6 cellular contexts compared by ENCODE assay signal in the genomic region with DNA sequence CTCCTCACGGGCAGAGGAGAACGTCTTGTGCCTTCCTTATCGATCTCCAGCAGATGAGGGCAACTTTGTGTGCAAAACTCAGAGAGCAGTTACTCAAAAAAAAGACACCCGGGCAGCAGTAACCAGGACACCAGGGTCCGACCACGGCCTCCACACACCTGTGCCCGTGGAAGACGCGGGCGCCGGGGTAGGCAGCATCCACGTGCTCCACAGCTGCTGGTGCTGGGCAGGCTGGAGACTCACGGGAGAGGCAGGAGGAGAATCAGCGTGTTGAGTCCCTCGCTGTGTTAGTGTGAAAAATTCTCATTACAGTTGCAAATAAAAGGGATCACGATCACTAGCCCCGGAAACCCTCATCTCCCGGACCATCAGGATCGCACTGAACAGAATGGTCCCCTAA. TPM values are rescaled to one million over a fixed set of nuclear protein-coding genes. Genes with fewer than 3 reads are reported as not detected.
A peak's percentile ranks its signal among the peaks of the same experiment; 100 is the strongest.
DNase-seq lines count a peak whose midpoint lies in the region; ATAC-seq and TF ChIP-seq lines count a peak whose summit lies in the region.
"Not testable (repeated sequence)": the region's sequence is repeated elsewhere in the genome, so short reads cannot be mapped to it uniquely, and the experiment has no call there.

No MANE protein-coding gene starts in this region.

- H3K27ac ChIP-seq in left ventricle myocardium inferior (replicated peaks); sigmoid colon: not testable (repeated sequence)

- H3K4me1 ChIP-seq in left ventricle myocardium inferior, sigmoid colon: not testable (repeated sequence)

- H3K27me3 Mint-ChIP-seq in activated CD4-positive, alpha-beta T cell treated with anti-CD3 and anti-CD28 coated beads, Interleukin-2, amount 10 ng/mL, durations not matched to agents 24 days and 14 days; activated naive CD8-positive, alpha-beta T cell treated with anti-CD3 and anti-CD28 coated beads, Interleukin-2, amount 10 ng/mL, durations not matched to agents 7 days and 5 days: not testable (repeated sequence)

- not testable (repeated sequence) for H3K36me3 Mint-ChIP-seq in activated CD4-positive, alpha-beta T cell treated with anti-CD3 and anti-CD28 coated beads, Interleukin-2, amount 10 ng/mL, durations not matched to agents 24 days and 14 days (ENCODE audit: low read depth); activated naive CD8-positive, alpha-beta T cell treated with anti-CD3 and anti-CD28 coated beads, Interleukin-2, amount 10 ng/mL, durations not matched to agents 7 days and 5 days

- not testable (repeated sequence) for H3K4me1 Mint-ChIP-seq in activated CD4-positive, alpha-beta T cell treated with anti-CD3 and anti-CD28 coated beads, Interleukin-2, amount 10 ng/mL, durations not matched to agents 24 days and 14 days; activated naive CD8-positive, alpha-beta T cell treated with anti-CD3 and anti-CD28 coated beads, Interleukin-2, amount 10 ng/mL, durations not matched to agents 7 days and 5 days

- TF ChIP-seq CTCF in left ventricle myocardium inferior (IDR thresholded peaks at IDR 0.05; ENCODE audit: borderline replicate concordance); sigmoid colon (IDR thresholded peaks at IDR 0.05): not testable (repeated sequence)

- H3K9me3 Mint-ChIP-seq in activated CD4-positive, alpha-beta T cell treated with anti-CD3 and anti-CD28 coated beads, Interleukin-2, amount 10 ng/mL, durations not matched to agents 24 days and 14 days; activated naive CD8-positive, alpha-beta T cell treated with anti-CD3 and anti-CD28 coated beads, Interleukin-2, amount 10 ng/mL, durations not matched to agents 7 days and 5 days: not testable (repeated sequence)

- WGBS in sigmoid colon, 2 donors, result 94 to 96% methylated on average over 15 of the region's 19 CpGs

- ATAC-seq in activated naive CD8-positive, alpha-beta T cell treated with anti-CD3 and anti-CD28 coated beads, Interleukin-2, amount 10 ng/mL, durations not matched to agents 7 days and 5 days (ENCODE audit: low read depth), result not testable (repeated sequence)

- POLR2A ChIA-PET in activated naive CD8-positive, alpha-beta T cell treated with anti-CD3 and anti-CD28 coated beads, Interleukin-2, amount 10 ng/mL, durations not matched to agents 7 days and 5 days (lab: Charles Lee), result not testable (repeated sequence)

- not testable (repeated sequence) for H3K27ac Mint-ChIP-seq in activated CD4-positive, alpha-beta T cell treated with anti-CD3 and anti-CD28 coated beads, Interleukin-2, amount 10 ng/mL, durations not matched to agents 24 days and 14 days; activated naive CD8-positive, alpha-beta T cell treated with anti-CD3 and anti-CD28 coated beads, Interleukin-2, amount 10 ng/mL, durations not matched to agents 7 days and 5 days

- DNase-seq in activated CD4-positive, alpha-beta T cell treated with anti-CD3 and anti-CD28 coated beads, Interleukin-2, amount 10 ng/mL, durations not matched to agents 24 days and 14 days, result peak; percentile 43
- DNase-seq in activated CD8-positive, alpha-beta memory T cell treated with anti-CD3 and anti-CD28 coated beads, Interleukin-2, amount 50 U/mL, for 48 hours, result peak; percentile 49
- DNase-seq in activated naive CD8-positive, alpha-beta T cell treated with anti-CD3 and anti-CD28 coated beads, Interleukin-2, amount 10 ng/mL, durations not matched to agents 7 days and 5 days, result peak; percentile 20
- DNase-seq in left ventricle myocardium inferior (peak; percentile 5), mesenteric fat pad (ENCODE audit: low spot score) (peak; percentile 84), sigmoid colon (peak; percentile 14)

- H3K4me3 Mint-ChIP-seq in activated CD4-positive, alpha-beta T cell treated with anti-CD3 and anti-CD28 coated beads, Interleukin-2, amount 10 ng/mL, durations not matched to agents 24 days and 14 days; activated naive CD8-positive, alpha-beta T cell treated with anti-CD3 and anti-CD28 coated beads, Interleukin-2, amount 10 ng/mL, durations not matched to agents 7 days and 5 days: not testable (repeated sequence)

- not testable (repeated sequence) for H3K9me3 ChIP-seq in left ventricle myocardium inferior (replicated peaks); sigmoid colon

- H3K4me3 ChIP-seq in left ventricle myocardium inferior, sigmoid colon: not testable (repeated sequence)

- intact Hi-C loops in activated CD4-positive, alpha-beta T cell treated with anti-CD3 and anti-CD28 coated beads, Interleukin-2, amount 10 ng/mL, durations not matched to agents 24 days and 14 days (cut with micrococcal nuclease); left ventricle myocardium inferior (cut with micrococcal nuclease); sigmoid colon (cut with DNase I): not testable (repeated sequence)

- H3K27me3 ChIP-seq in left ventricle myocardium inferior (ENCODE audit: low read depth); sigmoid colon: not testable (repeated sequence)

- TF ChIP-seq EP300 in sigmoid colon (IDR thresholded peaks at IDR 0.05), result not testable (repeated sequence)

- not testable (repeated sequence) for TF ChIP-seq POLR2A in sigmoid colon (IDR thresholded peaks at IDR 0.05)

- not testable (repeated sequence) for H3K36me3 ChIP-seq in left ventricle myocardium inferior, sigmoid colon

RNA-seq across cellular contexts. Expression of gene SLC35E2B, which starts 6.5 kb away (rescaled TPM):
- total RNA-seq in activated CD4-positive, alpha-beta T cell treated with anti-CD3 and anti-CD28 coated beads, Interleukin-2, amount 10 ng/mL, durations not matched to agents 24 days and 14 days, result 40.3 and 41.5 TPM in 2 replicates
- 10 to 100 TPM; 75.3 to 77.0 TPM for total RNA-seq in activated naive CD8-positive, alpha-beta T cell treated with anti-CD3 and anti-CD28 coated beads, Interleukin-2, amount 10 ng/mL, durations not matched to agents 7 days and 5 days
- total RNA-seq in left ventricle myocardium inferior, result 20.2 TPM
- total RNA-seq in mesenteric fat pad, result 27.7 TPM
- total RNA-seq in sigmoid colon, result 10 to 100 TPM; 25.0 to 78.1 (median 31.6) TPM
- polyA plus RNA-seq in sigmoid colon, result 10 to 100 TPM in 2 of 3 donors, 1 to 10 TPM in 1; 9.5 to 38.5 (median 12.0) TPM

RNA-seq across cellular contexts. Expression of gene CDK11A, which starts 25.1 kb away (rescaled TPM):
- total RNA-seq in activated CD4-positive, alpha-beta T cell treated with anti-CD3 and anti-CD28 coated beads, Interleukin-2, amount 10 ng/mL, durations not matched to agents 24 days and 14 days, result 68.3 and 70.4 TPM in 2 replicates
- total RNA-seq in activated naive CD8-positive, alpha-beta T cell treated with anti-CD3 and anti-CD28 coated beads, Interleukin-2, amount 10 ng/mL, durations not matched to agents 7 days and 5 days, result 100 to 1,000 TPM; 104 to 106 TPM
- 21.7 TPM for total RNA-seq in left ventricle myocardium inferior
- 45.5 TPM for total RNA-seq in mesenteric fat pad
- total RNA-seq in sigmoid colon, result 10 to 100 TPM; 21.6 to 53.7 (median 37.5) TPM
- 10 to 100 TPM; 19.8 to 35.0 (median 33.1) TPM for polyA plus RNA-seq in sigmoid colon

RNA-seq across cellular contexts. Expression of gene CDK11B, which starts 40.3 kb away (rescaled TPM):
- 38.0 and 40.4 TPM in 2 replicates for total RNA-seq in activated CD4-positive, alpha-beta T cell treated with anti-CD3 and anti-CD28 coated beads, Interleukin-2, amount 10 ng/mL, durations not matched to agents 24 days and 14 days
- 10 to 100 TPM; 40.8 to 42.3 TPM for total RNA-seq in activated naive CD8-positive, alpha-beta T cell treated with anti-CD3 and anti-CD28 coated beads, Interleukin-2, amount 10 ng/mL, durations not matched to agents 7 days and 5 days
- total RNA-seq in left ventricle myocardium inferior, result 24.3 TPM
- 20.8 TPM for total RNA-seq in mesenteric fat pad
- total RNA-seq in sigmoid colon, result 10 to 100 TPM; 23.9 to 51.0 (median 27.8) TPM
- polyA plus RNA-seq in sigmoid colon, result 10 to 100 TPM; 30.0 to 38.4 (median 37.9) TPM

Comparison
In these comparisons a context has a peak if more than half of its experiments do, and no peak if none do; other contexts are left out.
1. DNase-seq: peak in every context shown above with its lines; median percentile 84 in mesenteric fat pad; 49 in activated CD8-positive, alpha-beta memory T cell treated with anti-CD3 and anti-CD28 coated beads, Interleukin-2, amount 50 U/mL, for 48 hours; 43 in activated CD4-positive, alpha-beta T cell treated with anti-CD3 and anti-CD28 coated beads, Interleukin-2, amount 10 ng/mL, durations not matched to agents 24 days and 14 days; 20 in activated naive CD8-positive, alpha-beta T cell treated with anti-CD3 and anti-CD28 coated beads, Interleukin-2, amount 10 ng/mL, durations not matched to agents 7 days and 5 days; 14 in sigmoid colon; 5 in left ventricle myocardium inferior.